Comparison of ENCODE assay signal across 26 cellular contexts in the genomic region with DNA sequence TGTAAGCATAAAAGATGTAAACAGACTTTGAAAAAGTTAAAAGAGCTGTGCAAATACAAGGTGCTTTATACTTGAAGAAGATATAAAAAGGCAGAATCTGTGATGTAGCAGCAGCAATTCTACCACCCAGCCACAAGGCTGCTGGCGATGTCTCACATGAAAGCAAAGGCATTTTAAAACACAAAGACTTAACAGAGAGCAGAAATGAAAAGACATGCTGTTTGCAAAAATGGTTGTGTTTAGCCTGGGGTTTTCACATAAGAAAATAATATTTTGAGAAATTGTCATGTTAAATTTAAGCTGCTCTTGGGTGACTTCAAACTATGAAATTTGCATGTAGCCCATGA.
DNase-seq lines count a peak whose midpoint lies in the region; TF ChIP-seq lines count a peak whose summit lies in the region.
"Had no signal": no experiment of that assay in that cellular context is flagged by ENCODE, and none has a peak within 500 bp of the region (broad histone marks: within the 10 kb centered on the region; RNA-seq: fewer than 3 reads in every experiment).

No MANE protein-coding gene starts in this region.

- no peaks in the 10 kb centered on the region for H3K4me1 Mint-ChIP-seq in glutamatergic neuron (ENCODE audit: low read depth, unreplicated experiment)
- H3K4me1 Mint-ChIP-seq: natural killer cell had no signal

- no peak overlapping the region for H3K9ac ChIP-seq in SK-N-SH
- H3K9ac ChIP-seq in mesenchymal stem cell (ENCODE audit: low read length) = no peak overlapping the region
- H3K9ac ChIP-seq: GM23248 had no signal

- H2BK12ac ChIP-seq in mesenchymal stem cell (ENCODE audit: low read length in 2 of 2) = no peak overlapping the region

- no peaks in the 10 kb centered on the region for H3K9me3 Mint-ChIP-seq in glutamatergic neuron (ENCODE audit: unreplicated experiment)
- H3K9me3 Mint-ChIP-seq: activated naive CD4-positive, alpha-beta T cell treated with anti-CD3 and anti-CD28 coated beads for 36 hours; natural killer cell; stimulated activated memory B cell treated with anti-CD40 and anti-IgM and Interleukin-4, amounts not matched to agents 10 μg/mL and 1 μg/mL and 100 μg/mL, for 72 hours had no signal

- no peak overlapping the region for H2AK5ac ChIP-seq in mesenchymal stem cell (ENCODE audit: low read length, severe bottlenecking)

- H4K91ac ChIP-seq in mesenchymal stem cell (ENCODE audit: low read length) = no peak overlapping the region

- H3K4ac ChIP-seq in mesenchymal stem cell (ENCODE audit: low read depth in 1 of 2, low read length in 2 of 2) = no peak overlapping the region

- no peak overlapping the region for H3K4me2 ChIP-seq in SK-N-SH
- no peak overlapping the region for H3K4me2 ChIP-seq in mesenchymal stem cell (ENCODE audit: low read length, poor library complexity, severe bottlenecking)

- CTCF ChIA-PET in SK-N-SH (lab: Yijun Ruan, JAX) = interaction anchor here (0.7 to 2.0 kb wide), 4 partner anchors 12 to 225 kb away, joined by 3 to 4 read pairs (median 4); no protein-coding TSS in a partner anchor

- H3K27me3 ChIP-seq in SK-N-SH (ENCODE audit: insufficient read depth) (no peaks in the 10 kb centered on the region), mesenchymal stem cell (ENCODE audit: control insufficient read depth in 1 of 2, insufficient read depth in 1 of 2, low read length in 2 of 2) (peaks cover 0 to 6% of the 10 kb centered on the region in 2 experiments), MG63 (no peaks in the 10 kb centered on the region)

- H3K4me1 ChIP-seq in SK-N-SH (ENCODE audit: control insufficient read depth in 1 of 2, insufficient read depth in 2 of 2, low read depth in 1 of 2, low read length in 1 of 2) (peaks cover 0 to 2% of the 10 kb centered on the region in 2 experiments; a peak in 1 of 4 replicates), mesenchymal stem cell (ENCODE audit: control insufficient read depth, insufficient read depth, low read depth, low read length) (no peaks in the 10 kb centered on the region)
- H3K4me1 ChIP-seq: heart left ventricle had no signal

- H3K79me2 ChIP-seq in SK-N-SH (ENCODE audit: insufficient read depth) = no peaks in the 10 kb centered on the region

- H4K8ac ChIP-seq in mesenchymal stem cell (ENCODE audit: low read length) = no peak overlapping the region

- H3F3A ChIP-seq in SK-N-SH (replicated peaks; ENCODE audit: insufficient read depth) = no peaks in the 10 kb centered on the region

- no peak overlapping the region for H3K14ac ChIP-seq in mesenchymal stem cell (ENCODE audit: low read length in 2 of 2)

- no peak overlapping the region for H2BK15ac ChIP-seq in mesenchymal stem cell (ENCODE audit: low read depth, poor library complexity, severe bottlenecking)

- POLR2A ChIA-PET in SK-N-SH (lab: Yijun Ruan, JAX) = no interaction called here

- no peak overlapping the region for H2BK5ac ChIP-seq in mesenchymal stem cell (ENCODE audit: low read depth, low read length, poor library complexity, severe bottlenecking)

- H4K20me1 ChIP-seq in SK-N-SH (ENCODE audit: insufficient read depth) = no peaks in the 10 kb centered on the region

- H3K27me3 Mint-ChIP-seq in glutamatergic neuron (ENCODE audit: unreplicated experiment) = no peaks in the 10 kb centered on the region

- WGBS in SK-N-SH (ENCODE audit: low lambda C conversion rate) = 0% methylated on average over 1 of the region's 1 CpG
- WGBS in mesenchymal stem cell = no CpG with 5 or more reads among the region's 1 CpG

- TF ChIP-seq EP300 in SK-N-SH (IDR thresholded peaks at IDR 0.05; ENCODE audit: borderline replicate concordance in 1 of 2, low read depth in 1 of 2, low read length in 1 of 2) = no peak

- H3K27ac ChIP-seq in SK-N-SH (ENCODE audit: low read depth in 2 of 2, low read length in 1 of 2) (no peak overlapping the region), mesenchymal stem cell (ENCODE audit: low read length, poor library complexity, severe bottlenecking) (no peak overlapping the region)
- H3K27ac ChIP-seq: GM23248, heart left ventricle, HL-60, skin epidermis, thoracic aorta had no signal

- H3K4me3 ChIP-seq in SK-N-SH (ENCODE audit: low read depth in 2 of 2, low read length in 1 of 2) = no peak overlapping the region
- no peak overlapping the region for H3K4me3 ChIP-seq in retinal pigment epithelial cell (ENCODE audit: low read length)
- no peak overlapping the region for H3K4me3 ChIP-seq in mesenchymal stem cell (ENCODE audit: insufficient read depth in 1 of 2, low read depth in 1 of 2, low read length in 2 of 2)
- H3K4me3 ChIP-seq in MG63 = no peak overlapping the region
- H3K4me3 ChIP-seq: GM23248, heart left ventricle, skin epidermis, thoracic aorta had no signal

- no peaks in the 10 kb centered on the region for H3K36me3 Mint-ChIP-seq in glutamatergic neuron (ENCODE audit: unreplicated experiment)
- H3K36me3 Mint-ChIP-seq: natural killer cell; stimulated activated memory B cell treated with anti-CD40 and anti-IgM and Interleukin-4, amounts not matched to agents 10 μg/mL and 1 μg/mL and 100 μg/mL, for 72 hours had no signal

- H3K4me3 Mint-ChIP-seq in glutamatergic neuron (ENCODE audit: unreplicated experiment) = no peak overlapping the region
- H3K4me3 Mint-ChIP-seq: activated naive CD4-positive, alpha-beta T cell treated with anti-CD3 and anti-CD28 coated beads for 36 hours; natural killer cell; stimulated activated memory B cell treated with anti-CD40 and anti-IgM and Interleukin-4, amounts not matched to agents 10 μg/mL and 1 μg/mL and 100 μg/mL, for 72 hours had no signal

- no peaks in the 10 kb centered on the region for H3K9me2 ChIP-seq in SK-N-SH

- H3K27ac Mint-ChIP-seq in glutamatergic neuron (ENCODE audit: unreplicated experiment) = no peak overlapping the region
- H3K27ac Mint-ChIP-seq: activated naive CD4-positive, alpha-beta T cell treated with anti-CD3 and anti-CD28 coated beads for 36 hours; natural killer cell; stimulated activated memory B cell treated with anti-CD40 and anti-IgM and Interleukin-4, amounts not matched to agents 10 μg/mL and 1 μg/mL and 100 μg/mL, for 72 hours had no signal

- no peak for TF ChIP-seq RAD21 in SK-N-SH (IDR thresholded peaks at IDR 0.05; ENCODE audit: low read length)

- DNase-seq in DMS53 (lab: John Stamatoyannopoulos, UW) (peak; percentile 60), DMS53 treated with DMSO at 0.1 percent for 48 hours (lab: John Stamatoyannopoulos, UW; ENCODE audit: unreplicated experiment) (no peak), SK-N-SH (no peak), glutamatergic neuron (no peak), retinal pigment epithelial cell (ENCODE audit: low read depth) (no peak), mesenchymal stem cell (no peak), MG63 (no peak), NCI-H510A (lab: John Stamatoyannopoulos, UW) (no peak)
- DNase-seq: 8988T; activated CD4-positive, alpha-beta T cell treated with anti-CD3 and anti-CD28 coated beads for 1 hour; activated naive CD4-positive, alpha-beta T cell treated with anti-CD3 and anti-CD28 coated beads for 36 hours; activated T-cell treated with anti-CD3 and anti-CD28 coated beads, Interleukin-2, amount 50 U/mL, for 48 hours; anterior cingulate cortex; dermis blood vessel endothelial cell; GM23248; heart left ventricle; left cardiac atrium; natural killer cell; NCI-H1105; NCI-H2029 treated with DMSO at 0.1 percent for 48 hours; NCI-H526 treated with DMSO at 0.1 percent for 48 hours; stimulated activated CD4-positive, alpha-beta T cell treated with anti-CD3 and anti-CD28 coated beads, Interleukin-2, amount 100 ng/mL, for 24 hours had no signal

- no peak overlapping the region for H3K18ac ChIP-seq in mesenchymal stem cell (ENCODE audit: low read depth in 1 of 2, low read length in 2 of 2)

- H3K23ac ChIP-seq in mesenchymal stem cell (ENCODE audit: low read length in 2 of 2) = no peak overlapping the region

- no peak overlapping the region for H2BK120ac ChIP-seq in mesenchymal stem cell (ENCODE audit: low read depth, low read length)

- H3K79me1 ChIP-seq in mesenchymal stem cell (replicated peaks; ENCODE audit: low read length, poor library complexity, severe bottlenecking) = no peaks in the 10 kb centered on the region

- peak; percentile 21; the same call in 1 of the 2 replicates for TF ChIP-seq CTCF in SK-N-SH (IDR thresholded peaks at IDR 0.05)
- peak; percentile 19 for TF ChIP-seq CTCF in glutamatergic neuron (IDR thresholded peaks at IDR 0.05; ENCODE audit: partially characterized antibody, unreplicated experiment)
- TF ChIP-seq CTCF in retinal pigment epithelial cell (conservative IDR thresholded peaks at IDR 0.05; ENCODE audit: low read depth, low read length) = peak; percentile 13

- H3K9me3 ChIP-seq in SK-N-SH (no peaks in the 10 kb centered on the region), mesenchymal stem cell (ENCODE audit: control insufficient read depth, low read length) (no peaks in the 10 kb centered on the region), MG63 (no peaks in the 10 kb centered on the region)
- H3K9me3 ChIP-seq: heart left ventricle, thoracic aorta had no signal

- no peak overlapping the region for H2AFZ ChIP-seq in SK-N-SH (ENCODE audit: low read depth)
- no peak overlapping the region for H2AFZ ChIP-seq in mesenchymal stem cell (ENCODE audit: low read depth, low read length)
- H2AFZ ChIP-seq: GM23248 had no signal

- H3K36me3 ChIP-seq in SK-N-SH (replicated peaks in 1 of 2; ENCODE audit: control insufficient read depth in 1 of 2, insufficient read depth in 2 of 2, low read length in 1 of 2) (no peaks in the 10 kb centered on the region), mesenchymal stem cell (ENCODE audit: control insufficient read depth in 1 of 2, insufficient read depth in 2 of 2, low read depth in 1 of 2, low read length in 2 of 2) (no peaks in the 10 kb centered on the region), MG63 (no peaks in the 10 kb centered on the region)
- H3K36me3 ChIP-seq: heart left ventricle, thoracic aorta had no signal

TF ChIP-seq in SK-N-SH, 30 proteins besides CTCF, POLR2A, EP300 and RAD21:
- TF ChIP-seq FOSL2 (IDR thresholded peaks at IDR 0.05; ENCODE audit: borderline replicate concordance, low read depth) = no peak
- TF ChIP-seq RCOR1 (IDR thresholded peaks at IDR 0.05; ENCODE audit: low read length) = no peak
- no peak for TF ChIP-seq POLR2AphosphoS5 (IDR thresholded peaks at IDR 0.05; ENCODE audit: low read depth, low read length)
- no peak for TF ChIP-seq NFIC (IDR thresholded peaks at IDR 0.05; ENCODE audit: borderline replicate concordance)
- no peak for TF ChIP-seq TCF12 (IDR thresholded peaks at IDR 0.05)
- TF ChIP-seq RXRA (IDR thresholded peaks at IDR 0.05; ENCODE audit: borderline replicate concordance, low read depth) = no peak
- TF ChIP-seq SMC3 (IDR thresholded peaks at IDR 0.05; ENCODE audit: low read depth, low read length) = no peak
TF ChIP-seq in SK-N-SH: peak in this region for 0.
